Comparison of ENCODE assay signal across 8 cellular contexts in the genomic region with DNA sequence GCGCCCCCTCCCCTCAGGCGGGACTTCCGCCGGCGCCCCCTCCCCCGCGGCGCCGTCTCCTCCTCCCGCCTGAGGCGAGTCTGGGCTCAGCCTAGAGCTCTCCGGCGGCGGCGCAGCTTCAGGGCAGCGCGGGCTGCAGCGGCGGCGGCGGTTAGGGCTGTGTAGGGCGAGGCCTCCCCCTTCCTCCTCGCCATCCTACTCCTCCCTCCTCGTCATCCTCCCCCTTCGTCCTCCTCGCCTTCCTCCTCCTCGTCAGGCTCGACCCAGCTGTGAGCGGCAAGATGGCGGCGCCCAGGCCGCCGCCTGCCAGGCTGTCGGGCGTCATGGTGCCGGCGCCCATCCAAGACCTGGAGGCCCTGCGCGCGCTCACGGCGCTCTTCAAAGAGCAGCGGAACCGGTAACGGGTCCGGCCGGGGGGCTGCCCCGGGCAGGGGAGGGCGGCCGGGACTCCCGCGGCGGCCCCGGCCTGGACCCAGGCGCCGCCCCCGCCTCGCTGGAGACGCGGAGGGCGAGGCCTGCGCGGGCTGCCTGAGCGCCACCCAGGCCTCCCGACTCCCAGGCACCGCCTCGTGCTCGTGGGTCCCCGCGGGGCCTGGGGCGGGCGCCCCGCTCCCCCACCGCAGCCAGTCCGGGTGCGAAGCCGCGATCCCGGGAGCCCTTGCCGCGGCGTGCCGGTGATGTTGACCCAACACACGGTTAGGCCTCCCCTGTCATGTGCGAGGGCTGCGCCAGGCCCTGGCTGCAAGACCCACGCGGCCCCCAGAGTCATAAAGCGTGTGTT.
DNase-seq lines count a peak whose midpoint lies in the region; ATAC-seq lines count a peak whose summit lies in the region.

A gene with protein sequence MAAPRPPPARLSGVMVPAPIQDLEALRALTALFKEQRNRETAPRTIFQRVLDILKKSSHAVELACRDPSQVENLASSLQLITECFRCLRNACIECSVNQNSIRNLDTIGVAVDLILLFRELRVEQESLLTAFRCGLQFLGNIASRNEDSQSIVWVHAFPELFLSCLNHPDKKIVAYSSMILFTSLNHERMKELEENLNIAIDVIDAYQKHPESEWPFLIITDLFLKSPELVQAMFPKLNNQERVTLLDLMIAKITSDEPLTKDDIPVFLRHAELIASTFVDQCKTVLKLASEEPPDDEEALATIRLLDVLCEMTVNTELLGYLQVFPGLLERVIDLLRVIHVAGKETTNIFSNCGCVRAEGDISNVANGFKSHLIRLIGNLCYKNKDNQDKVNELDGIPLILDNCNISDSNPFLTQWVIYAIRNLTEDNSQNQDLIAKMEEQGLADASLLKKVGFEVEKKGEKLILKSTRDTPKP (plus strand): TSS at position 52 of the 781 bp plus-strand sequence. CDS start 230 bp downstream, at position 282.

- no peaks in the 10 kb centered on the region for H3K9me3 ChIP-seq in effector memory CD4-positive, alpha-beta T cell (ENCODE audit: control insufficient read depth, low read length)

- peak within 1 kb of the TSS; percentile 53 for H3K27ac ChIP-seq in effector memory CD4-positive, alpha-beta T cell (ENCODE audit: insufficient read depth, low read length, poor library complexity, severe bottlenecking)

- H3K4me3 ChIP-seq in effector memory CD4-positive, alpha-beta T cell (ENCODE audit: insufficient read depth, low read depth, low read length, poor library complexity, severe bottlenecking): peak within 1 kb of the TSS; percentile 77

- peaks cover 11% of the 10 kb centered on the region for H3K4me1 ChIP-seq in effector memory CD4-positive, alpha-beta T cell (ENCODE audit: control insufficient read depth, insufficient read depth, low read length, poor library complexity, severe bottlenecking)

- peak; percentile 69 for DNase-seq in SIG-M5 treated with dmso at 0.1 percent for 504 hours (lab: John Stamatoyannopoulos, UW; ENCODE audit: unreplicated experiment)
- DNase-seq in SIG-M5 (lab: John Stamatoyannopoulos, UW): no peak
- DNase-seq in NCI-H748 treated with DMSO at 0.1 percent for 48 hours (lab: John Stamatoyannopoulos, UW): peak; percentile 69
- DNase-seq in activated CD8-positive, alpha-beta memory T cell treated with anti-CD3 and anti-CD28 coated beads for 1 hour (ENCODE audit: extremely low read depth in 1 of 2, low read depth in 1 of 2): peak; percentile 23 to 43
- DNase-seq in effector memory CD4-positive, alpha-beta T cell: peak; percentile 41 to 55 (median 46)
- peak; percentile 84 for DNase-seq in medulla oblongata (ENCODE audit: extremely low spot score)
- DNase-seq in stimulated activated CD4-positive, alpha-beta T cell treated with anti-CD3 and anti-CD28 coated beads, TNF-alpha, amount 100 ng/mL, for 4 hours (ENCODE audit: low read depth in 3 of 3): peak; percentile 54 to 68 (median 62)

- H3K27me3 ChIP-seq in effector memory CD4-positive, alpha-beta T cell (replicated peaks; ENCODE audit: control insufficient read depth, insufficient read depth, low read length, poor library complexity, severe bottlenecking): no peaks in the 10 kb centered on the region

- peak; percentile 69 for ATAC-seq in HG03354 (IDR thresholded peaks at IDR 0.05; ENCODE audit: poor library complexity, severe bottlenecking, unreplicated experiment)

- H3K36me3 ChIP-seq in effector memory CD4-positive, alpha-beta T cell (ENCODE audit: control insufficient read depth, insufficient read depth, low read length): no peaks in the 10 kb centered on the region
